17 cellular contexts compared by ENCODE assay signal in the genomic region with DNA sequence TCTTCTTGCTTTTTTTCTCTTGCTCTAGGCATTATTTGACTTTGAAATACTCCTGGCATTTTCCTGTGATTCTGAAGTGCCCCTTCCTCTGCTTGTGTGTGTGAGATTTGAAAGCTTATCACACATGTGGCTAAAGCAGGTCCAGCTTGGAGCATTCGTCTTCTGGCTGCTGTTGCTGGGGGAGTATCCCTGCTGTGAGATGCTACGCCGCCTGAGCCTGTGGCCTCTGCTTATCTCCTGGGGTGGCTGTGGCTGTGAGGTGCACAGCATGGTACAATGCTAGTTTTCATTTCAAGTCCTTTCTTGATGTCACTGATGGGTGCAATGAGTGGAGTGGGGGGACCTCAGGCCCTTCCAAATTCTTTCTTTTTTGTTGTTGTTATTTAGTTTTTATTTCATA.
"Had no signal": no experiment of that assay in that cellular context is flagged by ENCODE, and none has a peak within 500 bp of the region (broad histone marks: within the 10 kb centered on the region; RNA-seq: fewer than 3 reads in every experiment).

No MANE protein-coding gene starts in this region.

- H3K9me3 ChIP-seq: heart right ventricle, neutrophil, spleen, stomach, thoracic aorta, transverse colon had no signal

- H3K4me3 Mint-ChIP-seq: natural killer cell treated with Interleukin-12 subunit alpha and Interleukin-12 subunit beta and Interleukin-15 and Interleukin-18, amount 100 ng/mL, for 72 hours had no signal

- H3K27ac ChIP-seq: heart right ventricle, neutrophil, spleen, stomach, thoracic aorta, transverse colon had no signal

- DNase-seq: effector CD4-positive, alpha-beta T cell; foreskin melanocyte; heart right ventricle; hypothalamus; kidney glomerular epithelial cell; spleen; stimulated activated CD4-positive, alpha-beta T cell treated with anti-CD3 and anti-CD28 coated beads, Interleukin-15, amount 100 ng/mL, for 24 hours; stimulated activated CD4-positive, alpha-beta T cell treated with anti-CD3 and anti-CD28 coated beads, Interleukin-1b, Interleukin-23, amount 100 ng/mL, for 48 hours; stimulated activated CD4-positive, alpha-beta T cell treated with anti-CD3 and anti-CD28 coated beads, Interleukin-4, amount 100 ng/mL, for 4 hours; stimulated activated naive CD4-positive, alpha-beta T cell; stomach; substantia nigra; transverse colon had no signal

- H3K36me3 ChIP-seq: heart right ventricle, neutrophil, spleen, stomach, thoracic aorta, transverse colon had no signal

- H3K27me3 ChIP-seq: heart right ventricle, neutrophil, spleen, stomach, transverse colon had no signal

- H3K27me3 Mint-ChIP-seq: natural killer cell treated with Interleukin-12 subunit alpha and Interleukin-12 subunit beta and Interleukin-15 and Interleukin-18, amount 100 ng/mL, for 72 hours had no signal

- H3K4me3 ChIP-seq: heart right ventricle, spleen, stomach, thoracic aorta, transverse colon had no signal

- H3K9me3 Mint-ChIP-seq: natural killer cell treated with Interleukin-12 subunit alpha and Interleukin-12 subunit beta and Interleukin-15 and Interleukin-18, amount 100 ng/mL, for 72 hours had no signal

- ATAC-seq: heart right ventricle; natural killer cell treated with Interleukin-12 subunit alpha and Interleukin-12 subunit beta and Interleukin-15 and Interleukin-18, amount 100 ng/mL, for 72 hours; sciatic nerve had no signal

- H3K36me3 Mint-ChIP-seq: natural killer cell treated with Interleukin-12 subunit alpha and Interleukin-12 subunit beta and Interleukin-15 and Interleukin-18, amount 100 ng/mL, for 72 hours had no signal
